Comparison of ENCODE assay signal across 10 cellular contexts in the genomic region with DNA sequence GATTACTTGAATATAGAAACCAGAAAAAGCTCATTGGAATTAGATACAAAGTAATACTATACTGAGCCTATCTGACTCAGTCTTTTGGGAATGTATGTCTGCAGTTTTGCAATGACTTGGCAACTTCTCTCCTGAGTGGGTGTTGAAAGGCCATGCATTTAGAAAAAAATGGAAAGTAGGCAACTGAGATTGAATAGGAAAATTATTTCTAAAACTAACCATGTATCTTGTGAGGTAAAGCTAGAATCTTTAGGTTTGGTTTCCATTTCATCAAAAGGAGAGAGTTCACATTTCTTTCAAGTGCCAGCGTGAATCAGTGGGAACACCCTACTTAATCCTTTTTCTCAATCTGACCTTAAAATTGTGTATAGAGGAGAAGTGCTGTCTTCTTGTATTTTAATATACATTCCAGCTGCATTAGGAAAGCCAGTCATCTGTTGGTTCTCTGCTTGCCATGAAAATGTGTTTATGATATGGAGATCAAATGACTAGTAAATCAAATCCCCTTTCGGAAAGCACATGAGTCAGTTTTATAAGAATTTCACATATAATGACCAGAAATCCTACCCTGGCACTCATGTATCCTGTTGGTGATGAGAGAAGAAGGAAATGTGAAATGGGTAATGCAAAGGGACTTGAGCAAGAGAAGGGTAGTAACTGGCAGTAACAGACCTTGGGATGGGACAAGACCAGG. TPM values are rescaled to one million over a fixed set of nuclear protein-coding genes. Genes with fewer than 3 reads are reported as not detected.
DNase-seq lines count a peak whose midpoint lies in the region; ATAC-seq, FAIRE-seq and TF ChIP-seq lines count a peak whose summit lies in the region.
"Had no signal": no experiment of that assay in that cellular context is flagged by ENCODE, and none has a peak within 500 bp of the region (broad histone marks: within the 10 kb centered on the region; RNA-seq: fewer than 3 reads in every experiment).

No MANE protein-coding gene starts in this region.

- H3K4me1 ChIP-seq in GM12878 (ENCODE audit: control insufficient read depth, insufficient read depth, low read length) (no peaks in the 10 kb centered on the region), left lung (peaks cover 0 to 8% of the 10 kb centered on the region in 2 donors), mucosa of descending colon (ENCODE audit: low read depth) (no peaks in the 10 kb centered on the region)

- RAD21 ChIA-PET in GM12878 (lab: Charles Lee; ENCODE audit: unreplicated experiment), result interaction anchor here (0.6 kb wide), 1 partner anchor 725 kb away, joined by 3 read pairs; no protein-coding TSS in a partner anchor

- no peak for TF ChIP-seq POLR2A in GM12878 (IDR thresholded peaks at IDR 0.05; ENCODE audit: low read depth, low read length)

- TF ChIP-seq RAD21 in GM12878 (IDR thresholded peaks at IDR 0.05; ENCODE audit: insufficient read depth, low read depth, low read length), result no peak

- CTCF ChIA-PET in GM12878 (lab: Yijun Ruan, JAX), result interaction anchor here (1.3 to 4.7 kb wide), 2 partner anchors 34 to 55 kb away, joined by 3 to 27 read pairs; no protein-coding TSS in a partner anchor

- H4K20me1 ChIP-seq in GM12878 (ENCODE audit: control insufficient read depth, insufficient read depth), result no peaks in the 10 kb centered on the region

- SMC1A ChIA-PET in GM12878 (lab: Charles Lee; ENCODE audit: uncharacterized antibody, unreplicated experiment), result interaction anchor here (1.2 kb wide), 1 partner anchor 18 kb away, joined by 3 read pairs; no protein-coding TSS in a partner anchor

- H3K27ac ChIP-seq in GM12878 (ENCODE audit: control insufficient read depth, insufficient read depth), result no peak overlapping the region
- H3K27ac ChIP-seq in left lung, result peak overlapping the region; percentile 37 to 63

- BruUV-seq in GM12878 (replicated peaks; lab: Mats Ljungman, UMichigan), result TSS peak; percentile 13

- H3K9me3 ChIP-seq in GM12878 (replicated peaks; ENCODE audit: control insufficient read depth, insufficient read depth, low read length) (no peaks in the 10 kb centered on the region), left lung (no peaks in the 10 kb centered on the region), mucosa of descending colon (no peaks in the 10 kb centered on the region)

- intact Hi-C loops in GM12878 (cut with micrococcal nuclease; ENCODE audit: unreplicated experiment), result no loop called here
- intact Hi-C loops in left lung (cut with DNase I), result no loop called here
- intact Hi-C loops in mucosa of descending colon (cut with DNase I, micrococcal nuclease), result no loop called here

- TF ChIP-seq CTCF in GM12878 (IDR thresholded peaks at IDR 0.05 in 2 of 3, conservative IDR thresholded peaks at IDR 0.05 in 1 of 3; ENCODE audit: control insufficient read depth in 2 of 3, extremely low read depth in 1 of 3, insufficient read depth in 1 of 3, low read depth in 3 of 3, low read length in 3 of 3) (no peak), left lung (IDR thresholded peaks at IDR 0.05) (no peak), mucosa of descending colon (IDR thresholded peaks at IDR 0.05) (no peak)

- FAIRE-seq in GM12878 (lab: Jason Lieb, UNC), result no peak
- FAIRE-seq in urothelium cell line (lab: Jason Lieb, UNC), result no peak

- H3K9ac ChIP-seq in GM12878 (ENCODE audit: control insufficient read depth, insufficient read depth, low read length), result no peak overlapping the region

- H3K4me3 ChIP-seq in GM12878, result no peak overlapping the region
- no peak overlapping the region for H3K4me3 ChIP-seq in left lung
- no peak overlapping the region for H3K4me3 ChIP-seq in mucosa of descending colon

- H3K36me3 ChIP-seq in GM12878 (ENCODE audit: control insufficient read depth in 2 of 2, insufficient read depth in 2 of 2, low read length in 1 of 2) (peaks cover 14 to 37% of the 10 kb centered on the region in 2 experiments), left lung (peaks cover 0 to 99% of the 10 kb centered on the region in 2 donors), mucosa of descending colon (ENCODE audit: low read depth) (peaks cover 12% of the 10 kb centered on the region)

- H3K27me3 ChIP-seq in GM12878 (replicated peaks in 1 of 2; ENCODE audit: control insufficient read depth in 2 of 2, insufficient read depth in 2 of 2, low read length in 1 of 2) (no peaks in the 10 kb centered on the region), left lung (no peaks in the 10 kb centered on the region)

- H3K79me2 ChIP-seq in GM12878 (ENCODE audit: control insufficient read depth, insufficient read depth, low read length), result no peaks in the 10 kb centered on the region

- POLR2A ChIA-PET in GM12878 (lab: Charles Lee), result interaction anchor here (1.4 kb wide), 2 partner anchors 24 to 26 kb away, joined by 3 to 7 read pairs; no protein-coding TSS in a partner anchor

- peak; percentile 30 for DNase-seq in stimulated activated CD4-positive, alpha-beta T cell treated with anti-CD3 and anti-CD28 coated beads, Interleukin-15, amount 100 ng/mL, for 24 hours
- no peak for DNase-seq in stimulated activated CD4-positive, alpha-beta T cell treated with anti-CD3 and anti-CD28 coated beads, Interleukin-12 subunit alpha, Interleukin-12 subunit beta, amount 100 ng/mL, for 4 hours
- DNase-seq in GM12878 (ENCODE audit: low read depth, low spot score) (no peak), left lung (no peak), urothelium cell line (ENCODE audit: low spot score) (peak; percentile 62), mucosa of descending colon (no peak)
- DNase-seq: activated CD4-positive, alpha-beta T cell treated with anti-CD3 and anti-CD28 coated beads for 1 hour; DND-41 had no signal

- TF ChIP-seq EP300 in GM12878 (IDR thresholded peaks at IDR 0.05; ENCODE audit: borderline replicate concordance in 1 of 2, control insufficient read depth in 1 of 2, low read depth in 2 of 2, low read length in 2 of 2), result no peak

- in situ Hi-C loops in GM12878 (cut with MboI), result no loop called here

- ATAC-seq in GM12878 (no peak), left lung (peak; percentile 81), GM21576 (IDR thresholded peaks at IDR 0.05; ENCODE audit: unreplicated experiment) (no peak), mucosa of descending colon (no peak), HG02678 (IDR thresholded peaks at IDR 0.05; ENCODE audit: unreplicated experiment) (no peak)

- no peak overlapping the region for H2AFZ ChIP-seq in GM12878 (ENCODE audit: control insufficient read depth, low read depth, low read length)

- WGBS in GM12878 (ENCODE audit: insufficient coverage, insufficient replicate concordance, low lambda C conversion rate, missing lambda C conversion rate), result 95% methylated on average over 2 of the region's 2 CpGs

- no peak overlapping the region for H3K4me2 ChIP-seq in GM12878 (ENCODE audit: control insufficient read depth, insufficient read depth)

RNA-seq across cellular contexts. Expression of a gene that starts 30.4 kb away (rescaled TPM):
- 106 and 126 TPM in 2 replicates for total RNA-seq in GM12878 (2013; cell fraction: nucleolus; rRNA removed)
- 31.7 and 33.0 TPM in 2 replicates for total RNA-seq in GM12878 (2014; rRNA removed)
- total RNA-seq in GM12878 (2014; rRNA removed; fragmentation: Illumina TruSeq; extraction: Trizol), result 32.4 and 33.8 TPM in 2 replicates
- total RNA-seq in GM12878 (2021), result 32.6 and 37.7 TPM in 2 replicates
- 25.7 TPM for polyA plus RNA-seq in GM12878 (2011; ENCODE audit: low read depth)
- polyA plus RNA-seq in GM12878 (2011; rRNA removed), result 43.6 and 44.2 TPM in 2 replicates
- polyA plus RNA-seq in GM12878 (2011; cell fraction: cytosol; rRNA removed), result 46.4 and 50.9 TPM in 2 replicates
- polyA plus RNA-seq in GM12878 (2011; cell fraction: nucleus; rRNA removed), result 56.3 and 62.8 TPM in 2 replicates
- polyA plus RNA-seq in GM12878 (2012), result 29.4 and 36.7 TPM in 2 replicates
- 44.4 and 46.0 TPM in 2 replicates for polyA plus RNA-seq in GM12878 (2014; fragmentation: Illumina TruSeq; extraction: Trizol)
- polyA plus RNA-seq in GM12878 (2014; fragmentation: Nextera tagmentation; extraction: Ambion mirVana), result 10 to 100 TPM; 11.9 to 18.6 TPM
- polyA plus RNA-seq in GM12878 (2014; rRNA removed), result 33.0 and 34.6 TPM in 2 replicates
- 10 to 100 TPM; 42.6 to 45.1 TPM for polyA plus RNA-seq in GM12878 (2016; fragmentation: Nextera tagmentation; extraction: Ambion mirVana)
- 106 and 140 TPM in 2 replicates for polyA minus RNA-seq in GM12878 (2011; rRNA and poly(A)+ RNA removed)
- 19.8 and 30.7 TPM in 2 replicates for polyA minus RNA-seq in GM12878 (2011; cell fraction: cytosol; rRNA and poly(A)+ RNA removed)
- polyA minus RNA-seq in GM12878 (2011; cell fraction: nucleus; rRNA and poly(A)+ RNA removed), result 34.7 and 50.5 TPM in 2 replicates
- total RNA-seq in left lung, result 10 to 100 TPM; 32.0 to 39.3 TPM
- total RNA-seq in mucosa of descending colon, result 10 to 100 TPM; 35.9 to 44.4 (median 39.5) TPM

RNA-seq across cellular contexts. Expression of a gene that starts 55.9 kb away (rescaled TPM):
- total RNA-seq in GM12878 (2013; cell fraction: nucleolus; rRNA removed), result 27.2 and 29.5 TPM in 2 replicates
- total RNA-seq in GM12878 (2014; rRNA removed), result 40.3 and 55.7 TPM in 2 replicates
- 68.7 and 75.7 TPM in 2 replicates for total RNA-seq in GM12878 (2014; rRNA removed; fragmentation: Illumina TruSeq; extraction: Trizol)
- total RNA-seq in GM12878 (2021), result 50.6 and 56.7 TPM in 2 replicates
- 56.9 TPM for polyA plus RNA-seq in GM12878 (2011; ENCODE audit: low read depth)
- 179 and 312 TPM in 2 replicates for polyA plus RNA-seq in GM12878 (2011; rRNA removed)
- polyA plus RNA-seq in GM12878 (2011; cell fraction: cytosol; rRNA removed), result 51.2 and 60.3 TPM in 2 replicates
- polyA plus RNA-seq in GM12878 (2011; cell fraction: nucleus; rRNA removed), result 56.1 and 66.1 TPM in 2 replicates
- polyA plus RNA-seq in GM12878 (2012), result 63.1 and 86.9 TPM in 2 replicates
- polyA plus RNA-seq in GM12878 (2014; fragmentation: Illumina TruSeq; extraction: Trizol), result 79.0 and 91.5 TPM in 2 replicates
- 100 to 1,000 TPM; 121 to 152 TPM for polyA plus RNA-seq in GM12878 (2014; fragmentation: Nextera tagmentation; extraction: Ambion mirVana)
- 41.8 and 65.1 TPM in 2 replicates for polyA plus RNA-seq in GM12878 (2014; rRNA removed)
- polyA plus RNA-seq in GM12878 (2016; fragmentation: Nextera tagmentation; extraction: Ambion mirVana), result 10 to 100 TPM; 78.3 to 83.8 TPM
- polyA minus RNA-seq in GM12878 (2011; rRNA and poly(A)+ RNA removed), result 28.8 and 52.7 TPM in 2 replicates
- 18.2 and 24.5 TPM in 2 replicates for polyA minus RNA-seq in GM12878 (2011; cell fraction: cytosol; rRNA and poly(A)+ RNA removed)
- polyA minus RNA-seq in GM12878 (2011; cell fraction: nucleus; rRNA and poly(A)+ RNA removed), result 9.8 and 20.5 TPM in 2 replicates
- total RNA-seq in left lung, result 10 to 100 TPM; 67.4 to 79.3 TPM
- total RNA-seq in mucosa of descending colon, result 10 to 100 TPM; 72.2 to 98.1 (median 84.3) TPM

RNA-seq across cellular contexts. Expression of a gene that starts 56.2 kb away (rescaled TPM):
- total RNA-seq in GM12878 (2013; cell fraction: nucleolus; rRNA removed), result 43.3 and 52.7 TPM in 2 replicates
- total RNA-seq in GM12878 (2014; rRNA removed) (46.3 and 50.0 TPM in 2 replicates), GM12878 (2014; rRNA removed; fragmentation: Illumina TruSeq; extraction: Trizol) (67.9 and 72.1 TPM in 2 replicates), GM12878 (2021) (120 and 121 TPM in 2 replicates), left lung (100 to 1,000 TPM; 103 to 111 TPM), mucosa of descending colon (100 to 1,000 TPM; 120 to 155 (median 153) TPM)
- polyA plus RNA-seq in GM12878 (2011; ENCODE audit: low read depth), result 56.0 TPM
- polyA plus RNA-seq in GM12878 (2011; rRNA removed) (43.9 and 54.3 TPM in 2 replicates), GM12878 (2014; fragmentation: Illumina TruSeq; extraction: Trizol) (60.8 and 65.6 TPM in 2 replicates), GM12878 (2014; fragmentation: Nextera tagmentation; extraction: Ambion mirVana) (10 to 100 TPM; 11.6 to 43.8 TPM), GM12878 (2014; rRNA removed) (107 and 115 TPM in 2 replicates), GM12878 (2016; fragmentation: Nextera tagmentation; extraction: Ambion mirVana) (100 to 1,000 TPM; 120 to 135 TPM)
- polyA plus RNA-seq in GM12878 (2011; cell fraction: cytosol; rRNA removed), result 28.7 and 38.7 TPM in 2 replicates
- 28.4 and 37.7 TPM in 2 replicates for polyA plus RNA-seq in GM12878 (2011; cell fraction: nucleus; rRNA removed)
- polyA plus RNA-seq in GM12878 (2012), result 51.5 and 53.4 TPM in 2 replicates
- polyA minus RNA-seq in GM12878 (2011; rRNA and poly(A)+ RNA removed), result 24.5 and 25.2 TPM in 2 replicates
- polyA minus RNA-seq in GM12878 (2011; cell fraction: cytosol; rRNA and poly(A)+ RNA removed), result 11.5 and 14.2 TPM in 2 replicates
- polyA minus RNA-seq in GM12878 (2011; cell fraction: nucleus; rRNA and poly(A)+ RNA removed), result 27.7 and 54.5 TPM in 2 replicates

Comparison
In these comparisons a context has a peak if more than half of its experiments do, and no peak if none do; other contexts are left out.
1. DNase-seq: peak in stimulated activated CD4-positive, alpha-beta T cell treated with anti-CD3 and anti-CD28 coated beads, Interleukin-15, amount 100 ng/mL, for 24 hours (single experiment) and urothelium cell line (single experiment); none in stimulated activated CD4-positive, alpha-beta T cell treated with anti-CD3 and anti-CD28 coated beads, Interleukin-12 subunit alpha, Interleukin-12 subunit beta, amount 100 ng/mL, for 4 hours (single experiment), GM12878 (single experiment), left lung (0 of 2) and mucosa of descending colon (0 of 3).